12 cellular contexts compared by ENCODE assay signal in genomic region chr12:3107071-3107583, GRCh38. TPM values are rescaled to one million over a fixed set of nuclear protein-coding genes. Genes with fewer than 3 reads are reported as not detected.
A peak's percentile ranks its signal among the peaks of the same experiment; 100 is the strongest.
DNase-seq lines count a peak whose midpoint lies in the region; ATAC-seq and TF ChIP-seq lines count a peak whose summit lies in the region.
"Had no signal": no experiment of that assay in that cellular context is flagged by ENCODE, and none has a peak within 500 bp of the region (broad histone marks: within the 10 kb centered on the region; RNA-seq: fewer than 3 reads in every experiment).

No MANE protein-coding gene starts in this region.

- no peaks in the 10 kb centered on the region for H3K27me3 ChIP-seq in right atrium auricular region
- H3K27me3 ChIP-seq in vagina: no peaks in the 10 kb centered on the region

- in situ Hi-C loops in GM13977 (cut with MboI; ENCODE audit: low pct_unique_long_range_greater_than_20kb, low sequenced_read_pairs, unreplicated experiment): no loop called here

- TF ChIP-seq CTCF in right atrium auricular region (IDR thresholded peaks at IDR 0.05) (no peak), vagina (IDR thresholded peaks at IDR 0.05) (no peak), GM13977 (IDR thresholded peaks at IDR 0.05; ENCODE audit: extremely low read depth, insufficient read depth, missing control alignments) (no peak)

- H3K4me1 ChIP-seq in right atrium auricular region (peaks cover 0 to 60% of the 10 kb centered on the region in 2 donors), vagina (peaks cover 60% of the 10 kb centered on the region)

- H3K36me3 ChIP-seq in right atrium auricular region (no peaks in the 10 kb centered on the region), vagina (peaks cover 0 to 3% of the 10 kb centered on the region in 2 donors)

- no peak for ATAC-seq in left cardiac atrium

- intact Hi-C loops in left cardiac atrium (cut with DNase I): no loop called here
- intact Hi-C loops in vagina (cut with DNase I): no loop called here

- no peaks in the 10 kb centered on the region for H3K9me3 ChIP-seq in right atrium auricular region
- no peaks in the 10 kb centered on the region for H3K9me3 ChIP-seq in vagina

- no peak for TF ChIP-seq POLR2A in vagina (IDR thresholded peaks at IDR 0.05)

- H3K27ac ChIP-seq in right atrium auricular region: peak overlapping the region in 1 of 2 donors; percentile 2
- peak overlapping the region; percentile 9 for H3K27ac ChIP-seq in vagina

- DNase-seq in left cardiac atrium (peak; percentile 15), right atrium auricular region (ENCODE audit: low spot score) (no peak), amniotic stem cell (lab: John Stamatoyannopoulos, UW) (peak; percentile 26), islet precursor cell (peak; percentile 91), vagina (ENCODE audit: extremely low spot score in 2 of 2) (no peak), GM13977 (ENCODE audit: low spot score) (no peak), NCI-H510A (lab: John Stamatoyannopoulos, UW) (no peak)
- DNase-seq in stimulated activated CD4-positive, alpha-beta T cell treated with anti-CD3 and anti-CD28 coated beads, Interleukin-2, amount 100 ng/mL, for 48 hours: no peak
- DNase-seq: activated CD4-positive, alpha-beta T cell treated with anti-CD3 and anti-CD28 coated beads, Interleukin-2, amount 50 U/mL, for 1 hour; NCI-H2029; right cardiac atrium had no signal

- H3K4me3 ChIP-seq in right atrium auricular region (no peak overlapping the region), vagina (no peak overlapping the region)
- H3K4me3 ChIP-seq: lung had no signal

RNA-seq across cellular contexts. Expression of gene TSPAN9, which starts 29.9 kb away (rescaled TPM):
- total RNA-seq in left cardiac atrium (100 to 1,000 TPM; 125 to 201 TPM), right atrium auricular region (100 to 1,000 TPM; 103 to 185 TPM), vagina (32.2 TPM)

Comparison
In these comparisons a context has a peak if more than half of its experiments do, and no peak if none do; other contexts are left out.
1. DNase-seq: peak in left cardiac atrium (single experiment), amniotic stem cell (single experiment) and islet precursor cell (single experiment); none in right atrium auricular region (single experiment), vagina (0 of 2), stimulated activated CD4-positive, alpha-beta T cell treated with anti-CD3 and anti-CD28 coated beads, Interleukin-2, amount 100 ng/mL, for 48 hours (0 of 2), GM13977 (single experiment) and NCI-H510A (single experiment).